ENCODE assay signal across 8 cellular contexts in genomic region chr17:50056961-50057330, GRCh38. TPM values are rescaled to one million over a fixed set of nuclear protein-coding genes. Genes with fewer than 3 reads are reported as not detected.
DNase-seq lines count a peak whose midpoint lies in the region; ATAC-seq and TF ChIP-seq lines count a peak whose summit lies in the region.

No MANE protein-coding gene starts in this region.

- no peak for TF ChIP-seq POLR2A in right lobe of liver (IDR thresholded peaks at IDR 0.05)
- TF ChIP-seq POLR2A in uterus (IDR thresholded peaks at IDR 0.05): no peak

- no peaks in the 10 kb centered on the region for H3K9me3 ChIP-seq in right lobe of liver
- no peaks in the 10 kb centered on the region for H3K9me3 ChIP-seq in uterus

- no peak for ATAC-seq in stimulated activated naive CD8-positive, alpha-beta T cell treated with anti-CD3 and anti-CD28 coated beads, Interleukin-15, Interleukin-2, amounts not matched to agents 100 U/mL and 50 U/mL, for 24 hours
- ATAC-seq in right lobe of liver (no peak), GM21526 (IDR thresholded peaks at IDR 0.05; ENCODE audit: low FRiP score, unreplicated experiment) (no peak), GM19324 (IDR thresholded peaks at IDR 0.05; ENCODE audit: low FRiP score, unreplicated experiment) (no peak)

- TF ChIP-seq CTCF in brain microvascular endothelial cell (IDR thresholded peaks at IDR 0.05; ENCODE audit: low read depth, low read length, missing control alignments): no peak
- no peak for TF ChIP-seq CTCF in right lobe of liver (IDR thresholded peaks at IDR 0.05)
- no peak for TF ChIP-seq CTCF in uterus (IDR thresholded peaks at IDR 0.05)

- WGBS in right lobe of liver (ENCODE audit: insufficient coverage, low coverage, low lambda C conversion rate, missing lambda C conversion rate): 13% methylated on average over 2 of the region's 15 CpGs

- H3K36me3 ChIP-seq in brain microvascular endothelial cell (replicated peaks): peaks cover 3% of the 10 kb centered on the region
- no peaks in the 10 kb centered on the region for H3K36me3 ChIP-seq in right lobe of liver
- no peaks in the 10 kb centered on the region for H3K36me3 ChIP-seq in uterus

- H3K4me3 ChIP-seq in brain microvascular endothelial cell (ENCODE audit: low read depth, low read length): peak overlapping the region; percentile 86
- peak overlapping the region; percentile 51 to 62 (median 52) for H3K4me3 ChIP-seq in right lobe of liver
- peak overlapping the region; percentile 54 to 65 for H3K4me3 ChIP-seq in uterus

- peaks cover 26% of the 10 kb centered on the region for H3K4me1 Mint-ChIP-seq in stimulated activated naive CD8-positive, alpha-beta T cell treated with anti-CD3 and anti-CD28 coated beads, Interleukin-15, Interleukin-2, amounts not matched to agents 100 ng/mL and 50 ng/mL, for 24 hours (ENCODE audit: low read depth)

- H3K27ac Mint-ChIP-seq in stimulated activated naive CD8-positive, alpha-beta T cell treated with anti-CD3 and anti-CD28 coated beads, Interleukin-15, Interleukin-2, amounts not matched to agents 100 ng/mL and 50 ng/mL, for 24 hours: no peak overlapping the region

- peak overlapping the region; percentile 84 for H3K4me3 Mint-ChIP-seq in stimulated activated naive CD8-positive, alpha-beta T cell treated with anti-CD3 and anti-CD28 coated beads, Interleukin-15, Interleukin-2, amounts not matched to agents 100 ng/mL and 50 ng/mL, for 24 hours

- H3K9me3 Mint-ChIP-seq in stimulated activated naive CD8-positive, alpha-beta T cell treated with anti-CD3 and anti-CD28 coated beads, Interleukin-15, Interleukin-2, amounts not matched to agents 100 ng/mL and 50 ng/mL, for 24 hours: no peaks in the 10 kb centered on the region

- H3K27me3 ChIP-seq in brain microvascular endothelial cell (replicated peaks) (no peaks in the 10 kb centered on the region), right lobe of liver (peaks cover 0 to 5% of the 10 kb centered on the region in 2 donors), uterus (no peaks in the 10 kb centered on the region)

- peaks cover 17% of the 10 kb centered on the region for H3K27me3 Mint-ChIP-seq in stimulated activated naive CD8-positive, alpha-beta T cell treated with anti-CD3 and anti-CD28 coated beads, Interleukin-15, Interleukin-2, amounts not matched to agents 100 ng/mL and 50 ng/mL, for 24 hours

- H3K36me3 Mint-ChIP-seq in stimulated activated naive CD8-positive, alpha-beta T cell treated with anti-CD3 and anti-CD28 coated beads, Interleukin-15, Interleukin-2, amounts not matched to agents 100 ng/mL and 50 ng/mL, for 24 hours (ENCODE audit: low read depth): no peaks in the 10 kb centered on the region

- intact Hi-C loops in right lobe of liver (cut with DNase I) (no loop called here), uterus (cut with DNase I; ENCODE audit: low total_unique reads) (no loop called here)

- H3K27ac ChIP-seq in brain microvascular endothelial cell (peak overlapping the region; percentile 63), right lobe of liver (peak overlapping the region in 1 of 3 donors; percentile 62), uterus (peak overlapping the region; percentile 91 to 92)

- in situ Hi-C loops in brain microvascular endothelial cell (cut with HindIII; ENCODE audit: low pct_ligation_motif_present, low sequenced_read_pairs): no loop called here

- no peak for DNase-seq in stimulated activated naive CD8-positive, alpha-beta T cell treated with anti-CD3 and anti-CD28 coated beads, Interleukin-15, Interleukin-2, amounts not matched to agents 100 U/mL and 50 U/mL, for 24 hours
- DNase-seq in brain microvascular endothelial cell (peak; percentile 55), right lobe of liver (peak in 1 of 3 donors; percentile 45), uterus (no peak), NCI-H524 treated with DMSO at 0.1 percent for 48 hours (lab: John Stamatoyannopoulos, UW) (no peak)

- H3K4me1 ChIP-seq in right lobe of liver (peaks cover 0 to 20% (median 4%) of the 10 kb centered on the region in 4 donors), uterus (peaks cover 23 to 25% of the 10 kb centered on the region in 2 donors)

RNA-seq across cellular contexts. Expression of gene ITGA3, which starts 1.0 kb away (rescaled TPM):
- 1 to 10 TPM; 1.4 to 3.7 (median 2.4) TPM for total RNA-seq in right lobe of liver
- total RNA-seq in uterus: 10 to 100 TPM; 14.3 to 73.1 (median 33.4) TPM

RNA-seq across cellular contexts. Expression of gene PDK2, which starts 38.2 kb away (rescaled TPM):
- 10 to 100 TPM; 25.0 to 58.0 (median 44.8) TPM for total RNA-seq in right lobe of liver
- 10 to 100 TPM; 12.9 to 62.6 (median 32.4) TPM for total RNA-seq in uterus
